22 cellular contexts compared by ENCODE assay signal in genomic region chr4:151231915-151232595, GRCh38. TPM values are rescaled to one million over a fixed set of nuclear protein-coding genes. Genes with fewer than 3 reads are reported as not detected.
"Had no signal": no experiment of that assay in that cellular context is flagged by ENCODE, and none has a peak within 500 bp of the region (broad histone marks: within the 10 kb centered on the region; RNA-seq: fewer than 3 reads in every experiment).

No MANE protein-coding gene starts in this region.

- H3K27me3 ChIP-seq: foreskin keratinocyte, sigmoid colon, testis, vagina had no signal

- H3K4me3 ChIP-seq: sigmoid colon, testis, vagina had no signal

- H3K36me3 ChIP-seq: sigmoid colon, vagina had no signal

- ATAC-seq: activated T-helper 17 cell treated with anti-CD3 and anti-CD28 coated beads, Interleukin-2, amount 50 U/mL, for 72 hours; foreskin keratinocyte; left colon; T-cell had no signal

- DNase-seq: activated B cell treated with CpG ODN at 0.5 μM for 24 hours; activated CD4-positive, alpha-beta T cell treated with anti-CD3 and anti-CD28 coated beads, Interleukin-2, amount 50 U/mL, for 1 hour; activated naive CD4-positive, alpha-beta T cell treated with anti-CD3 and anti-CD28 coated beads for 36 hours; activated T-cell treated with anti-CD3 and anti-CD28 coated beads for 4 hours; dermis blood vessel endothelial cell; erythroblast; foreskin keratinocyte; immature natural killer cell; left colon; mammary epithelial cell; sigmoid colon; stimulated activated CD4-positive, alpha-beta T cell treated with anti-CD3 and anti-CD28 coated beads, Interleukin-2, amount 100 ng/mL, for 48 hours; T-cell; testis had no signal

- H3K9me3 ChIP-seq: sigmoid colon, testis, vagina had no signal

- H3K27ac ChIP-seq: foreskin keratinocyte, sigmoid colon, vagina had no signal

RNA-seq across cellular contexts. Expression of gene PRSS48, which starts 44.9 kb away (rescaled TPM):
- total RNA-seq: activated B cell treated with CpG ODN at 0.5 μM for 24 hours; activated CD8-positive, alpha-beta memory T cell treated with anti-CD3 and anti-CD28 coated beads for 36 hours; activated naive CD4-positive, alpha-beta T cell treated with anti-CD3 and anti-CD28 coated beads for 36 hours; activated T-helper 17 cell treated with anti-CD3 and anti-CD28 coated beads, Interleukin-2, amount 50 U/mL, for 72 hours; dermis blood vessel endothelial cell; foreskin keratinocyte; left colon; mucosa of gallbladder; osteoblast; pulmonary artery endothelial cell; sigmoid colon; T-cell; vagina had no signal
- polyA plus RNA-seq: adipose tissue, foreskin keratinocyte, immature natural killer cell, mammary epithelial cell, neural cell, sigmoid colon had no signal
